Comparison of ENCODE assay signal across 15 cellular contexts in genomic region chr12:103969391-103969790, GRCh38. TPM values are rescaled to one million over a fixed set of nuclear protein-coding genes. Genes with fewer than 3 reads are reported as not detected.
DNase-seq lines count a peak whose midpoint lies in the region; ATAC-seq, FAIRE-seq and TF ChIP-seq lines count a peak whose summit lies in the region.
"Had no signal": no experiment of that assay in that cellular context is flagged by ENCODE, and none has a peak within 500 bp of the region (broad histone marks: within the 10 kb centered on the region; RNA-seq: fewer than 3 reads in every experiment).

No MANE protein-coding gene starts in this region.

- DNase-seq in AG08396 (ENCODE audit: low spot score) = peak; percentile 37
- no peak for DNase-seq in H9
- peak in 3 of 7 donors; percentile 26 to 39 (median 31) for DNase-seq in adrenal gland
- DNase-seq in keratinocyte (ENCODE audit: low read depth, low spot score) = no peak
- no peak for DNase-seq in OCI-LY7 (ENCODE audit: low spot score)
- DNase-seq in naive thymus-derived CD4-positive, alpha-beta T cell = no peak
- no peak for DNase-seq in ascending aorta (ENCODE audit: low spot score in 2 of 2)
- DNase-seq in SIG-M5 treated with dmso at 0.1 percent for 504 hours (lab: John Stamatoyannopoulos, UW; ENCODE audit: unreplicated experiment) = no peak
- DNase-seq: anterior cingulate cortex; KG1; kidney; NCI-H2029; psoas muscle; Right ventricle myocardium superior; stimulated activated CD8-positive, alpha-beta memory T cell treated with anti-CD3 and anti-CD28 coated beads, Interleukin-4, amount 100 ng/mL, for 48 hours had no signal

- H3K4ac ChIP-seq in H9 (ENCODE audit: low read depth, low read length) = no peak overlapping the region

- POLR2A ChIA-PET in OCI-LY7 (lab: Charles Lee) = no interaction called here
- POLR2A ChIA-PET in naive thymus-derived CD4-positive, alpha-beta T cell (lab: Charles Lee) = interaction anchor here (1.1 to 9.4 kb wide), 4 partner anchors 13 to 54 kb away, joined by 3 to 124 read pairs (median 8); partner anchors contain the start of gene HSP90B1

- no peak overlapping the region for H2BK5ac ChIP-seq in H9 (ENCODE audit: insufficient read length, low read length)

- CTCF ChIA-PET in OCI-LY7 (lab: Charles Lee; ENCODE audit: unreplicated experiment) = no interaction called here
- CTCF ChIA-PET in naive thymus-derived CD4-positive, alpha-beta T cell (lab: Charles Lee) = interaction anchor here (0.6 kb wide), 1 partner anchor 140 kb away, joined by 3 read pairs; no protein-coding TSS in a partner anchor

- no peaks in the 10 kb centered on the region for H3K9me1 ChIP-seq in keratinocyte (ENCODE audit: control insufficient read depth, extremely low read depth, insufficient read depth, low read length)

- H3K27ac ChIP-seq in H9 (ENCODE audit: insufficient read length, low read depth, low read length) (no peak overlapping the region), adrenal gland (peak overlapping the region in 3 of 5 donors; percentile 48 to 66 (median 65)), keratinocyte (ENCODE audit: control insufficient read depth, insufficient read depth, low read length) (no peak overlapping the region), OCI-LY7 (ENCODE audit: low read depth, low read length, poor library complexity, severe bottlenecking) (no peak overlapping the region), ascending aorta (no peak overlapping the region)
- no peak overlapping the region for H3K27ac ChIP-seq in naive thymus-derived CD4-positive, alpha-beta T cell (ENCODE audit: low read depth, low read length)
- H3K27ac ChIP-seq: psoas muscle had no signal

- H3K23ac ChIP-seq in H9 (ENCODE audit: insufficient read length, low read depth, low read length) = no peak overlapping the region

- no peaks in the 10 kb centered on the region for H3K36me3 ChIP-seq in adrenal gland (replicated peaks in 1 of 2)
- peaks cover 5 to 9% of the 10 kb centered on the region in 2 experiments for H3K36me3 ChIP-seq in keratinocyte (ENCODE audit: control insufficient read depth in 2 of 2, extremely low read depth in 1 of 2, insufficient read depth in 2 of 2, low read length in 2 of 2)
- H3K36me3 ChIP-seq in OCI-LY7 (ENCODE audit: insufficient read depth, low read length) = peaks cover 58% of the 10 kb centered on the region
- peaks cover 0 to 17% (median 0%) of the 10 kb centered on the region in 3 experiments for H3K36me3 ChIP-seq in naive thymus-derived CD4-positive, alpha-beta T cell (ENCODE audit: control insufficient read depth in 2 of 3, insufficient read depth in 3 of 3, low read length in 3 of 3)
- H3K36me3 ChIP-seq in ascending aorta = peaks cover 0 to 3% of the 10 kb centered on the region in 2 donors

- peaks cover 9% of the 10 kb centered on the region for H3K23me2 ChIP-seq in H9 (ENCODE audit: insufficient read length, low read depth, low read length, poor library complexity, severe bottlenecking)

- H2BK120ac ChIP-seq in H9 (ENCODE audit: low read depth, low read length, poor library complexity, severe bottlenecking) = no peak overlapping the region

- H3K9ac ChIP-seq in H9 (ENCODE audit: extremely low read depth, insufficient read length, low read length) = peak overlapping the region; percentile 15
- no peak overlapping the region for H3K9ac ChIP-seq in keratinocyte (ENCODE audit: control insufficient read depth, extremely low read depth, insufficient read depth, low read length)

- dilution Hi-C loops in keratinocyte (cut with MboI; ENCODE audit: extremely low pct_ligation_motif_present, low sequenced_read_pairs) = no loop called here

- H3K27ac Mint-ChIP-seq in H9 = 0 out of 7 replicates have a peak overlapping the region, but pooled peaks of 1 of the 3 experiments have one; percentile 9
- peak overlapping the region in 2 of 9 donors; percentile 21 to 49 for H3K27ac Mint-ChIP-seq in naive thymus-derived CD4-positive, alpha-beta T cell

- no peak overlapping the region for H2BK12ac ChIP-seq in H9 (ENCODE audit: insufficient read length, low read depth, low read length)

- H2BK15ac ChIP-seq in H9 (ENCODE audit: low read depth, low read length) = no peak overlapping the region

- no peak overlapping the region for H3K4me3 ChIP-seq in adrenal gland
- H3K4me3 ChIP-seq in keratinocyte (ENCODE audit: control insufficient read depth in 2 of 3, extremely low read depth in 1 of 3, insufficient read depth in 2 of 3, low read depth in 1 of 3, low read length in 3 of 3) = no peak overlapping the region
- H3K4me3 ChIP-seq in OCI-LY7 (ENCODE audit: low read depth, low read length, poor library complexity, severe bottlenecking) = no peak overlapping the region
- no peak overlapping the region for H3K4me3 ChIP-seq in naive thymus-derived CD4-positive, alpha-beta T cell (ENCODE audit: low read length)
- no peak overlapping the region for H3K4me3 ChIP-seq in ascending aorta
- H3K4me3 ChIP-seq: psoas muscle had no signal

- H2BK20ac ChIP-seq in H9 (ENCODE audit: low read depth, low read length, poor library complexity, severe bottlenecking) = no peak overlapping the region

- no peak for FAIRE-seq in keratinocyte (lab: Jason Lieb, UNC)
- FAIRE-seq: kidney had no signal

- WGBS in H9 (ENCODE audit: extremely low coverage, insufficient read length, low lambda C conversion rate) = no CpG with 5 or more reads among the region's 2 CpGs
- WGBS in adrenal gland, 4 donors = 25 to 43% (median 39%) methylated on average over 2 of the region's 2 CpGs

- no peak for TF ChIP-seq POLR2A in adrenal gland (IDR thresholded peaks at IDR 0.05)

- H2AK5ac ChIP-seq in H9 (ENCODE audit: insufficient read length, low read length) = no peak overlapping the region

- H3K4me2 ChIP-seq in H9 (ENCODE audit: insufficient read depth, insufficient read length, low read length) (no peak overlapping the region), keratinocyte (ENCODE audit: control insufficient read depth, extremely low read depth, insufficient read depth, low read depth, low read length) (peak overlapping the region; percentile 28), OCI-LY7 (ENCODE audit: low read length) (no peak overlapping the region)

- H3K56ac ChIP-seq in H9 (ENCODE audit: insufficient read length, low read depth, low read length) = no peak overlapping the region

- H3K36me3 Mint-ChIP-seq in H9 (ENCODE audit: insufficient read depth in 1 of 3, low read depth in 3 of 3) = peaks cover 11 to 32% (median 25%) of the 10 kb centered on the region in 3 experiments; a peak in 6 of 7 replicates
- H3K36me3 Mint-ChIP-seq in naive thymus-derived CD4-positive, alpha-beta T cell = peaks cover 0 to 17% (median 3%) of the 10 kb centered on the region in 5 donors

- no TSS peak for BruUV-seq in OCI-LY7 (replicated peaks; lab: Mats Ljungman, UMichigan)

- H2AFZ ChIP-seq in H9 (ENCODE audit: low read length) = no peak overlapping the region
- H2AFZ ChIP-seq in keratinocyte (ENCODE audit: control insufficient read depth, low read length) = no peak overlapping the region
- no peak overlapping the region for H2AFZ ChIP-seq in OCI-LY7 (ENCODE audit: low read length)

- no peak for TF ChIP-seq CTCF in H9 (conservative IDR thresholded peaks at IDR 0.05)
- no peak for TF ChIP-seq CTCF in adrenal gland (IDR thresholded peaks at IDR 0.05)
- no peak for TF ChIP-seq CTCF in keratinocyte (optimal IDR thresholded peaks at IDR 0.05 in 1 of 3, IDR thresholded peaks at IDR 0.05 in 1 of 3, conservative IDR thresholded peaks at IDR 0.05 in 1 of 3; ENCODE audit: extremely low read depth in 1 of 3, insufficient read depth in 2 of 3, low read length in 3 of 3)
- no peak for TF ChIP-seq CTCF in OCI-LY7 (conservative IDR thresholded peaks at IDR 0.05; ENCODE audit: low read length)
- no peak for TF ChIP-seq CTCF in ascending aorta (IDR thresholded peaks at IDR 0.05)

- H4K5ac ChIP-seq in H9 (ENCODE audit: insufficient read length, low read depth, low read length) = no peak overlapping the region

- no peak overlapping the region for H4K8ac ChIP-seq in H9 (replicated peaks; ENCODE audit: insufficient read length, low read depth, low read length)

- H3K4me3 Mint-ChIP-seq in H9 = no peak overlapping the region
- peak overlapping the region in 5 of 10 donors; percentile 0 to 50 (median 8) for H3K4me3 Mint-ChIP-seq in naive thymus-derived CD4-positive, alpha-beta T cell

- H4K20me1 ChIP-seq in H9 (ENCODE audit: control insufficient read depth, insufficient read depth, insufficient read length) (no peaks in the 10 kb centered on the region), keratinocyte (ENCODE audit: control insufficient read depth, extremely low read depth, insufficient read depth, low read length) (peaks cover 11% of the 10 kb centered on the region), OCI-LY7 (ENCODE audit: insufficient read depth, low read length) (peaks cover 21% of the 10 kb centered on the region)

- no peaks in the 10 kb centered on the region for H3K27me3 ChIP-seq in H9 (ENCODE audit: insufficient read depth, low read length)
- no peaks in the 10 kb centered on the region for H3K27me3 ChIP-seq in adrenal gland
- H3K27me3 ChIP-seq in keratinocyte (ENCODE audit: control insufficient read depth, extremely low read depth, insufficient read depth, low read length) = no peaks in the 10 kb centered on the region
- no peaks in the 10 kb centered on the region for H3K27me3 ChIP-seq in naive thymus-derived CD4-positive, alpha-beta T cell (ENCODE audit: control insufficient read depth in 2 of 2, insufficient read depth in 2 of 2, low read length in 2 of 2)
- H3K27me3 ChIP-seq in ascending aorta = no peaks in the 10 kb centered on the region

- no peaks in the 10 kb centered on the region for H3K27me3 Mint-ChIP-seq in H9 (ENCODE audit: low read depth)
- H3K27me3 Mint-ChIP-seq in naive thymus-derived CD4-positive, alpha-beta T cell = no peaks in the 10 kb centered on the region

- H3K18ac ChIP-seq in H9 (ENCODE audit: insufficient read length, low read depth, low read length) = no peak overlapping the region

- intact Hi-C loops in adrenal gland (cut with DNase I) = no loop called here
- intact Hi-C loops in OCI-LY7 (cut with micrococcal nuclease; ENCODE audit: unreplicated experiment) = no loop called here
- intact Hi-C loops in naive thymus-derived CD4-positive, alpha-beta T cell (cut with micrococcal nuclease) = loop anchor here (5.0 to 10.0 kb wide), 3 partner anchors 138 to 1365 kb away; partner anchors contain the start of gene C12orf75 (in 1 of the 2)
- intact Hi-C loops in ascending aorta (cut with DNase I) = no loop called here

- H3K4me1 ChIP-seq in H9 (ENCODE audit: insufficient read depth, low read length) = no peaks in the 10 kb centered on the region
- peaks cover 26 to 56% of the 10 kb centered on the region in 2 donors for H3K4me1 ChIP-seq in adrenal gland (replicated peaks in 1 of 2)
- peaks cover 24% of the 10 kb centered on the region for H3K4me1 ChIP-seq in keratinocyte (ENCODE audit: control insufficient read depth, extremely low read depth, insufficient read depth, low read length)
- peaks cover 27% of the 10 kb centered on the region for H3K4me1 ChIP-seq in OCI-LY7 (ENCODE audit: insufficient read depth, low read length, poor library complexity, severe bottlenecking)
- H3K4me1 ChIP-seq in naive thymus-derived CD4-positive, alpha-beta T cell (ENCODE audit: control insufficient read depth in 2 of 2, insufficient read depth in 2 of 2, low read length in 2 of 2) = peaks cover 31 to 38% of the 10 kb centered on the region in 2 donors
- peaks cover 2 to 43% of the 10 kb centered on the region in 2 donors for H3K4me1 ChIP-seq in ascending aorta

- H3K9me2 ChIP-seq in OCI-LY7 (ENCODE audit: insufficient read depth, low read length) = no peaks in the 10 kb centered on the region

- H3K14ac ChIP-seq in H9 (ENCODE audit: insufficient read depth, low read length) = no peak overlapping the region

- no peak for ATAC-seq in naive thymus-derived CD4-positive, alpha-beta T cell
- ATAC-seq: psoas muscle had no signal

- H4K91ac ChIP-seq in H9 (ENCODE audit: insufficient read length, low read depth, low read length) = no peak overlapping the region

- no peaks in the 10 kb centered on the region; a peak in 1 of 5 replicates for H3K9me3 Mint-ChIP-seq in H9
- peaks cover 0 to 3% (median 0%) of the 10 kb centered on the region in 11 donors for H3K9me3 Mint-ChIP-seq in naive thymus-derived CD4-positive, alpha-beta T cell

- H3K4me1 Mint-ChIP-seq in H9 = peaks cover 24 to 38% of the 10 kb centered on the region in 2 experiments
- H3K4me1 Mint-ChIP-seq in naive thymus-derived CD4-positive, alpha-beta T cell = peaks cover 41 to 95% (median 80%) of the 10 kb centered on the region in 7 donors

- H3K9me3 ChIP-seq in H9 (ENCODE audit: control insufficient read depth, low read depth, low read length) (no peaks in the 10 kb centered on the region), adrenal gland (replicated peaks in 1 of 3) (no peaks in the 10 kb centered on the region), keratinocyte (ENCODE audit: control insufficient read depth, low read depth, low read length) (no peaks in the 10 kb centered on the region), OCI-LY7 (ENCODE audit: low read length) (no peaks in the 10 kb centered on the region), ascending aorta (no peaks in the 10 kb centered on the region)
- no peaks in the 10 kb centered on the region for H3K9me3 ChIP-seq in naive thymus-derived CD4-positive, alpha-beta T cell (ENCODE audit: control insufficient read depth in 2 of 3, low read length in 3 of 3)
- H3K9me3 ChIP-seq: psoas muscle had no signal

- H3K79me1 ChIP-seq in H9 (ENCODE audit: insufficient read depth, low read depth, low read length, poor library complexity, severe bottlenecking) = peaks cover 6% of the 10 kb centered on the region

- no peak overlapping the region for H3T11ph ChIP-seq in H9 (ENCODE audit: low read length)

- H3K79me2 ChIP-seq in H9 (ENCODE audit: insufficient read depth, low read length) = peaks cover 58% of the 10 kb centered on the region; the same call in 1 of the 2 replicates
- peaks cover 96% of the 10 kb centered on the region for H3K79me2 ChIP-seq in keratinocyte (ENCODE audit: control insufficient read depth, insufficient read depth, low read length)
- peaks cover 96% of the 10 kb centered on the region for H3K79me2 ChIP-seq in OCI-LY7 (ENCODE audit: insufficient read depth, low read depth, low read length)

RNA-seq across cellular contexts. Expression of gene TDG, which starts 3.7 kb away (rescaled TPM):
- 70.3 and 72.4 TPM in 2 replicates for total RNA-seq in H9 (2021)
- 10 to 100 TPM in 6 of 8 donors, 1 to 10 TPM in 2; 3.1 to 33.4 (median 19.9) TPM for total RNA-seq in adrenal gland
- 10 to 100 TPM; 19.5 to 24.5 (median 21.9) TPM for polyA plus RNA-seq in adrenal gland
- 20.8 to 35.6 TPM (median 27.1 TPM) in 3 replicates for polyA plus RNA-seq in keratinocyte
- polyA plus RNA-seq in keratinocyte (2011; ENCODE audit: low read depth) = 26.1 TPM
- polyA plus RNA-seq in keratinocyte (2011; cell fraction: cytosol; rRNA removed) = 12.7 and 24.8 TPM in 2 replicates
- 28.9 and 42.6 TPM in 2 replicates for polyA plus RNA-seq in keratinocyte (2011; cell fraction: nucleus; rRNA removed)
- 21.0 and 31.1 TPM in 2 replicates for polyA plus RNA-seq in keratinocyte (2012; ENCODE audit: low replicate concordance)
- polyA minus RNA-seq in keratinocyte = 3.3 to 26.9 TPM (median 17.3 TPM) in 3 replicates
- polyA minus RNA-seq in keratinocyte (2011; cell fraction: cytosol; rRNA and poly(A)+ RNA removed) = 11.7 TPM
- polyA minus RNA-seq in keratinocyte (2011; cell fraction: nucleus; rRNA and poly(A)+ RNA removed) = 19.2 and 30.3 TPM in 2 replicates
- total RNA-seq in OCI-LY7 (2014; rRNA removed; shearing (Covaris generic)) = 39.4 and 43.3 TPM in 2 replicates
- total RNA-seq in OCI-LY7 (2022) = 49.1 and 55.3 TPM in 2 replicates
- total RNA-seq in naive thymus-derived CD4-positive, alpha-beta T cell = 10 to 100 TPM; 21.5 to 43.0 (median 35.5) TPM
- polyA plus RNA-seq in naive thymus-derived CD4-positive, alpha-beta T cell = 10 to 100 TPM; 15.4 to 17.2 TPM
- total RNA-seq in ascending aorta = 11.8 TPM

RNA-seq across cellular contexts. Expression of gene HSP90B1, which starts 39.2 kb away (rescaled TPM):
- total RNA-seq in H9 (2021) = 737 and 747 TPM in 2 replicates
- 1,000 to 10,000 TPM in 1 of 8 donors, 100 to 1,000 TPM in 7; 241 to 1,575 (median 506) TPM for total RNA-seq in adrenal gland
- 1,000 to 10,000 TPM in 1 of 3 donors, 100 to 1,000 TPM in 2; 287 to 1,629 (median 551) TPM for polyA plus RNA-seq in adrenal gland
- 447 to 954 TPM (median 865 TPM) in 3 replicates for polyA plus RNA-seq in keratinocyte
- polyA plus RNA-seq in keratinocyte (2011; ENCODE audit: low read depth) = 3,505 TPM
- 228 and 323 TPM in 2 replicates for polyA plus RNA-seq in keratinocyte (2011; cell fraction: cytosol; rRNA removed)
- polyA plus RNA-seq in keratinocyte (2011; cell fraction: nucleus; rRNA removed) = 1,027 and 1,573 TPM in 2 replicates
- 425 and 912 TPM in 2 replicates for polyA plus RNA-seq in keratinocyte (2012; ENCODE audit: low replicate concordance)
- polyA minus RNA-seq in keratinocyte = 104 to 371 TPM (median 154 TPM) in 3 replicates
- 166 TPM for polyA minus RNA-seq in keratinocyte (2011; cell fraction: cytosol; rRNA and poly(A)+ RNA removed)
- polyA minus RNA-seq in keratinocyte (2011; cell fraction: nucleus; rRNA and poly(A)+ RNA removed) = 332 and 608 TPM in 2 replicates
- total RNA-seq in OCI-LY7 (2014; rRNA removed; shearing (Covaris generic)) = 235 and 303 TPM in 2 replicates
- 254 and 304 TPM in 2 replicates for total RNA-seq in OCI-LY7 (2022)
- 100 to 1,000 TPM; 226 to 461 (median 436) TPM for total RNA-seq in naive thymus-derived CD4-positive, alpha-beta T cell
- polyA plus RNA-seq in naive thymus-derived CD4-positive, alpha-beta T cell = 100 to 1,000 TPM; 184 to 230 TPM
- 250 TPM for total RNA-seq in ascending aorta

Comparison
In these comparisons a context has a peak if more than half of its experiments do, and no peak if none do; other contexts are left out.
1. H3K27ac ChIP-seq: peak in adrenal gland (3 of 5); none in H9 (single experiment), keratinocyte (single experiment), OCI-LY7 (single experiment), naive thymus-derived CD4-positive, alpha-beta T cell (single experiment) and ascending aorta (0 of 2).
2. intact Hi-C loops: an anchor here in naive thymus-derived CD4-positive, alpha-beta T cell (5.0 to 10.0 kb wide); none called in adrenal gland, OCI-LY7 and ascending aorta.